In the genomic region with DNA sequence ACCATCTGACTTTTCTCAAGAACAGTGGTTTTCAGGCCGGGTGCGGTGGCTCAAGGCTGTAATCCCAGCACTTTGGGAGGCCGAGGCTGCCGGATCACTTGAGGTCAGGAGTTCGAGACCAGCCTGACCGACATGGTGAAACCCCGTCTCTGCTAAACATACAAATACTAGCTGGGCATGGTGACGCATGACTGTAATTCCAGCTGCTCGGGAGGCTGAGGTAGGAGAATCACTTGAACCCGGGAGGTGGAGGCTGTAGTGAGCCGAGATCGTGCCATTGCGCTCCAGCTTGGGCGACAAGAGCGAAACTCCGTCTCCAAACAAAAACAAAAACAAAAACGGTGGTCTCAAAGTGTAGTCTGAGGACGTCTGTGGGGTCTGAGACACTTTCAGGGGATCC, we compare ENCODE assay signal across 1 cellular context.
TF ChIP-seq lines count a peak whose summit lies in the region.

No MANE protein-coding gene starts in this region.

TF ChIP-seq in GM12878, 131 proteins besides CTCF, POLR2A, EP300 and RAD21:
- TF ChIP-seq, protein P1, sequence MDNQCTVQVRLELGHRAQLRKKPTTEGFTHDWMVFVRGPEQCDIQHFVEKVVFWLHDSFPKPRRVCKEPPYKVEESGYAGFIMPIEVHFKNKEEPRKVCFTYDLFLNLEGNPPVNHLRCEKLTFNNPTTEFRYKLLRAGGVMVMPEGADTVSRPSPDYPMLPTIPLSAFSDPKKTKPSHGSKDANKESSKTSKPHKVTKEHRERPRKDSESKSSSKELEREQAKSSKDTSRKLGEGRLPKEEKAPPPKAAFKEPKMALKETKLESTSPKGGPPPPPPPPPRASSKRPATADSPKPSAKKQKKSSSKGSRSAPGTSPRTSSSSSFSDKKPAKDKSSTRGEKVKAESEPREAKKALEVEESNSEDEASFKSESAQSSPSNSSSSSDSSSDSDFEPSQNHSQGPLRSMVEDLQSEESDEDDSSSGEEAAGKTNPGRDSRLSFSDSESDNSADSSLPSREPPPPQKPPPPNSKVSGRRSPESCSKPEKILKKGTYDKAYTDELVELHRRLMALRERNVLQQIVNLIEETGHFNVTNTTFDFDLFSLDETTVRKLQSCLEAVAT (IDR thresholded peaks at IDR 0.05) = peak; percentile 85
